In the genomic region with DNA sequence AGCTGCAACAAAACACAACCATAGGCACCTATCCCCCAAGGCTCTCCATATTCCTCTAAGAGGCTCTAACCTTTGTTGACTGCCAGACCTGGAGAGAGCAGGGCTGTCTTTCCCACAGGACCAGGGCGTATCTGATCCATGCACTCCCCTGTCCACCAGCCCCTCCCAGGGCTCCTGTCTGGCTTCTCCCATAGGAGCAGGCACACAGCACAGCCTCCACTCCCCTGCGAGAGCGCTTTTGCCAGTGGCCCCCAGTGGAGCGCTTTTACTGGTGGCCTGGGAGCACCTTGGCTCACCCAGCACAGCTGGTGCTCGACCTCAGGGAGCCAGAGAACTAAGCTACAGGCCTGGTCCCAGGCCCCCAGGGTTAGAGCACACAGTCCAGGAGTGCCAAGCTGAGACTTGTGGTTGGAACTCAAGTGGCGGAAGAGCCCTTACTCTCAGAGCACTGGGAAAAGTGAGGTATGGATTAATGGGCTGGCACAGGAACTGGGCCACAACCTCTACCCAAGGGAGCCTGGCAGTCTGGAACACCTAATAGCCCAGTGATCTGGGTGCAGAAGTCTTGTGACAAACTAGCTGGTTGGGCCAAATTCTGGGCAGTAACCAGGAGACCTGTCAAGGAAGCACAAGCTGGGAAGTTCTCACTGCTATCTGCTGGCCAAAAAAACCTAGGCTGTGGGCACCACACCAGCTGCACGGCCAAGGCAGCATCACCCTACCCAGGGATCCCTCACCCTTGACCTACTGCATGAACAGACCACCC, we compare ENCODE assay signal across 17 cellular contexts.
"Had no signal": no experiment of that assay in that cellular context is flagged by ENCODE, and none has a peak within 500 bp of the region (broad histone marks: within the 10 kb centered on the region; RNA-seq: fewer than 3 reads in every experiment).

No MANE protein-coding gene starts in this region.

- H3K9me3 ChIP-seq: neutrophil, testis, tibial nerve had no signal

- H3K9me3 Mint-ChIP-seq: stimulated activated naive B cell treated with anti-CD40 and anti-IgM and Interleukin-4, amounts not matched to agents 10 μg/mL and 1 μg/mL and 100 μg/mL, for 72 hours; stimulated activated naive CD8-positive, alpha-beta T cell treated with anti-CD3 and anti-CD28 coated beads, Interleukin-15, amount 100 ng/mL, for 72 hours had no signal

- H3K4me1 ChIP-seq: foreskin keratinocyte, testis, tibial nerve had no signal

- H3K4me3 Mint-ChIP-seq: endodermal cell; stimulated activated naive B cell treated with anti-CD40 and anti-IgM and Interleukin-4, amounts not matched to agents 10 μg/mL and 1 μg/mL and 100 μg/mL, for 72 hours; stimulated activated naive CD8-positive, alpha-beta T cell treated with anti-CD3 and anti-CD28 coated beads, Interleukin-15, amount 100 ng/mL, for 72 hours had no signal

- H3K27ac Mint-ChIP-seq: endodermal cell; naive B cell; stimulated activated naive B cell treated with anti-CD40 and anti-IgM and Interleukin-4, amounts not matched to agents 10 μg/mL and 1 μg/mL and 100 μg/mL, for 72 hours; stimulated activated naive CD8-positive, alpha-beta T cell treated with anti-CD3 and anti-CD28 coated beads, Interleukin-15, amount 100 ng/mL, for 72 hours had no signal

- H3K4me1 Mint-ChIP-seq: endodermal cell; naive B cell; stimulated activated naive B cell treated with anti-CD40 and anti-IgM and Interleukin-4, amounts not matched to agents 10 μg/mL and 1 μg/mL and 100 μg/mL, for 72 hours; stimulated activated naive CD8-positive, alpha-beta T cell treated with anti-CD3 and anti-CD28 coated beads, Interleukin-15, amount 100 ng/mL, for 72 hours had no signal

- H3K4me3 ChIP-seq: coronary artery, testis, tibial nerve had no signal

- H3K27ac ChIP-seq: coronary artery, foreskin keratinocyte, neutrophil, testis, tibial nerve had no signal

- H3K27me3 ChIP-seq: foreskin keratinocyte, testis, tibial nerve had no signal

- H3K36me3 Mint-ChIP-seq: naive B cell; stimulated activated naive B cell treated with anti-CD40 and anti-IgM and Interleukin-4, amounts not matched to agents 10 μg/mL and 1 μg/mL and 100 μg/mL, for 72 hours had no signal

- DNase-seq: caudate nucleus; effector CD4-positive, alpha-beta T cell; endodermal cell; erythroblast; foreskin keratinocyte; head of caudate nucleus; islet precursor cell; mesendoderm; naive B cell; stimulated activated CD4-positive, alpha-beta T cell treated with anti-CD3 and anti-CD28 coated beads, Interleukin-4, amount 100 ng/mL, for 1 hour; stimulated activated naive B cell treated with anti-CD40 and anti-IgM and Interleukin-4, amounts not matched to agents 10 μg/mL and 1 μg/mL and 100 μg/mL, for 72 hours; stimulated activated naive CD8-positive, alpha-beta T cell treated with anti-CD3 and anti-CD28 coated beads, Interleukin-15, amount 100 ng/mL, for 72 hours; testis had no signal

- ATAC-seq: foreskin keratinocyte; stimulated activated naive B cell treated with anti-CD40 and anti-IgM and Interleukin-4, amounts not matched to agents 10 μg/mL and 1 μg/mL and 100 μg/mL, for 72 hours; stimulated activated naive CD8-positive, alpha-beta T cell treated with anti-CD3 and anti-CD28 coated beads, Interleukin-15, amount 100 ng/mL, for 72 hours had no signal

- H3K36me3 ChIP-seq: neutrophil had no signal

- FAIRE-seq: endothelial cell of umbilical vein had no signal
